8 cellular contexts compared by ENCODE assay signal in the genomic region with DNA sequence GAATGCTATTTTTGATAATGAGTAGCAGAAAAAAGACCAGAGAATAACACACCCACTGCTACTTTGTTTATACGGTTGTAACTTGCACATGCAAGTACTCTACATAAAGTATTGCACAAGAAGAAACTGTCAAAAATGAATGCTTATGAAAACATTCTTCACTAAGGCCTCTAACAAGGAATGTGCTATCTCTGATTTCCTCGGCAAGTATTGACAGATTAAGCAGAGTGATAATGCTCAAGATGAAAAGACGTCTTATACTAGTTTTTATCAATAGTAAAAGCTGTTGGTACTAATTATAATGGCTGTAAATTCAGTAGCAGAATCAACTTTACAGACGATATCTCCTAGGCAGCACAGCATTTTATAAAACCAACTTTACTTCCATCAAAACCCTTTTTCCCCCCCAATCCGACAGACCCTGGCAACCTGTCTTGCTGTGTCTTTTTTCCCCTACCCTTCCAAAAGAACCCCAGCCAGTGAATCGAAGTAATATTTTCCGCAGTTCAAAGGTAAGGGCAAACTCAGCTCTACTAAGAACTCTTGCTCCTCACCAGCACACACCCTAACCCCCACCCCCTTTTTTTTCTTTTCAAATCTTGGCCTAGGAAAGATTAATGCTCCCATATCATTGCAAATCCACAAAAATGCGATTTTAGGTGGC. TPM values are rescaled to one million over a fixed set of nuclear protein-coding genes. Genes with fewer than 3 reads are reported as not detected.
DNase-seq lines count a peak whose midpoint lies in the region; ATAC-seq and TF ChIP-seq lines count a peak whose summit lies in the region.

No MANE protein-coding gene starts in this region.

- H3K4me3 Mint-ChIP-seq in chondrocyte (ENCODE audit: unreplicated experiment), result peak overlapping the region; percentile 84

- DNase-seq in DMS53 (lab: John Stamatoyannopoulos, UW) (peak; percentile 25), DMS53 treated with DMSO at 0.1 percent for 48 hours (lab: John Stamatoyannopoulos, UW; ENCODE audit: unreplicated experiment) (no peak), NCI-H226 (peak; percentile 52), chondrocyte (ENCODE audit: low spot score) (no peak), mucosa of descending colon (no peak), COLO668 (lab: John Stamatoyannopoulos, UW; ENCODE audit: unreplicated experiment) (no peak)

- no peaks in the 10 kb centered on the region for H3K36me3 ChIP-seq in mucosa of descending colon (ENCODE audit: low read depth)

- peak overlapping the region; percentile 99 for H3K4me3 ChIP-seq in mucosa of descending colon

- H3K9me3 Mint-ChIP-seq in chondrocyte (ENCODE audit: low read depth), result no peaks in the 10 kb centered on the region

- intact Hi-C loops in mucosa of descending colon (cut with DNase I, micrococcal nuclease), result no loop called here

- no peaks in the 10 kb centered on the region for H3K27me3 Mint-ChIP-seq in chondrocyte (ENCODE audit: low read depth)

- ATAC-seq in mucosa of descending colon (no peak), GM21526 (IDR thresholded peaks at IDR 0.05; ENCODE audit: low FRiP score, unreplicated experiment) (no peak), HG03439 (IDR thresholded peaks at IDR 0.05; ENCODE audit: unreplicated experiment) (no peak)

- H3K27ac Mint-ChIP-seq in chondrocyte (ENCODE audit: unreplicated experiment), result peak overlapping the region; percentile 76

- no peaks in the 10 kb centered on the region for H3K36me3 Mint-ChIP-seq in chondrocyte (ENCODE audit: low read depth)

- H3K9me3 ChIP-seq in mucosa of descending colon, result no peaks in the 10 kb centered on the region

- peaks cover 26% of the 10 kb centered on the region for H3K4me1 ChIP-seq in mucosa of descending colon (ENCODE audit: low read depth)

- H3K4me1 Mint-ChIP-seq in chondrocyte (ENCODE audit: low read depth), result peaks cover 48% of the 10 kb centered on the region

- TF ChIP-seq CTCF in chondrocyte (IDR thresholded peaks at IDR 0.05) (no peak), mucosa of descending colon (IDR thresholded peaks at IDR 0.05) (no peak)

RNA-seq across cellular contexts. Expression of a gene that starts 1.5 kb away (rescaled TPM):
- 29.3 to 45.4 TPM (median 30.8 TPM) in 3 replicates for total RNA-seq in chondrocyte
- total RNA-seq in mucosa of descending colon, result 100 to 1,000 TPM; 205 to 416 (median 330) TPM

RNA-seq across cellular contexts. Expression of a gene that starts 52.3 kb away (rescaled TPM):
- total RNA-seq in chondrocyte (119 to 132 TPM (median 120 TPM) in 3 replicates), mucosa of descending colon (100 to 1,000 TPM; 119 to 150 (median 133) TPM)

Comparison
In these comparisons a context has a peak if more than half of its experiments do, and no peak if none do; other contexts are left out.
1. DNase-seq: peak in DMS53 (single experiment) and NCI-H226 (single experiment); none in DMS53 treated with DMSO at 0.1 percent for 48 hours (single experiment), chondrocyte (single experiment), mucosa of descending colon (0 of 3) and COLO668 (single experiment).